Comparison of ENCODE assay signal across 8 cellular contexts in the genomic region with DNA sequence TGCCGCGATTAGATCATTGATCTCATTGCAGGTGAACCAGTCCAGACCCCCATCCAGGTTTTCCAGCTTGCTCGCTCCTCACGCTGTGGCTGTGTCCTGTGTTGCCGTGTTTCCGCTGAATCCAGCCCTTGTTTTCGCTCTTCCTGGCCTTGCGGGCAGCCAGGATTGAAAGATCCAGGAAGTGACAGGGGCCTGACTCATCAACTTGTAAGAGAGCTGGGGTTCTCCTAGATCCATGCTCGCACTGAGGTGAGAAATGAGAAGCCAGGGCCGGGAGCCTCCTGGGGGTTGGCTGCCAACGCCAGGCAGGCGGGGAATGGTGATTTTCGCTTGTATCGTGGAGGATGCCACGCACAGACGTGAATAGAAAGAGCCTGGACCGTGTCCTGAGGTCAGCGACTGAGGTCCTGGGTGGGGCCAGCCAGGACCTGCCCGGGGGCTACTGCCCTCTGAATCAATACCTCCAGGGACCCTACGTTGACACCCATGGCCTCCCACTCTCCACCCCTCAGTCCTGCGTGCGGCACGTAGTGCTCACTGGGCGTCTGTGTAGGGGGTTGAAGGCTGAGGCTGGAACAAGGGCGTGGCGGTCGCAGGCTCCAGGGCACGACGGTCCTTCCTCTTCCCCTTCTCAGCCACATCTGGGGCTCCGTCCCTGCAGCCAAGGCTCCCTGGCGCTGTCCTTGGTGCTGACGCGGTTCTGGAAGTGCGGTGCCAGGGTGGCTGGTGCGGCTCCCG. TPM values are rescaled to one million over a fixed set of nuclear protein-coding genes. Genes with fewer than 3 reads are reported as not detected.
DNase-seq lines count a peak whose midpoint lies in the region; ATAC-seq, FAIRE-seq and TF ChIP-seq lines count a peak whose summit lies in the region.

No MANE protein-coding gene starts in this region.

- H3K4me3 Mint-ChIP-seq in activated CD4-positive, alpha-beta memory T cell treated with anti-CD3 and anti-CD28 coated beads for 36 hours = no peak overlapping the region

- H3K27me3 Mint-ChIP-seq in activated CD4-positive, alpha-beta memory T cell treated with anti-CD3 and anti-CD28 coated beads for 36 hours = peaks cover 20% of the 10 kb centered on the region

- H3K4me1 ChIP-seq in HAP-1 = peaks cover 9% of the 10 kb centered on the region
- peaks cover 0 to 6% (median 2%) of the 10 kb centered on the region in 4 experiments; a peak in 1 of 7 replicates for H3K4me1 ChIP-seq in H1 (replicated peaks in 1 of 4; ENCODE audit: control insufficient read depth in 3 of 4, insufficient read depth in 4 of 4, low read length in 3 of 4)
- H3K4me1 ChIP-seq in lower lobe of right lung = peaks cover 11% of the 10 kb centered on the region

- H3K18ac ChIP-seq in H1 (ENCODE audit: extremely low read depth, low read length) = peak overlapping the region; percentile 85

- TF ChIP-seq CTCF in AG04450 (IDR thresholded peaks at IDR 0.05; ENCODE audit: low read depth, low read length) (peak; percentile 24), H1 (IDR thresholded peaks at IDR 0.05; ENCODE audit: control extremely low read depth in 1 of 3, insufficient read depth in 1 of 3, low read depth in 1 of 3, low read length in 3 of 3) (no peak), lower lobe of right lung (IDR thresholded peaks at IDR 0.05) (no peak)

- peak; percentile 83 to 92 for ATAC-seq in lower lobe of right lung
- no peak for ATAC-seq in HG02623 (IDR thresholded peaks at IDR 0.05; ENCODE audit: unreplicated experiment)

- in situ Hi-C loops in HAP-1 (cut with MboI; ENCODE audit: low sequenced_read_pairs) = loop anchor here (10.0 kb wide), 1 partner anchor 198 kb away; no protein-coding TSS in a partner anchor

- H3K9ac ChIP-seq in H1 (replicated peaks in 1 of 4; ENCODE audit: extremely low read depth in 1 of 4, low read depth in 3 of 4, low read length in 3 of 4) = peak overlapping the region in 3 of 4 experiments; percentile 15 to 33 (median 26); a peak in 2 of 7 replicates

- H3K4me3 ChIP-seq in AG04450 (ENCODE audit: low read depth, low read length) = peak overlapping the region; percentile 62
- H3K4me3 ChIP-seq in HAP-1 = peak overlapping the region; percentile 50
- peak overlapping the region; percentile 56 to 83 (median 74) for H3K4me3 ChIP-seq in H1 (ENCODE audit: extremely low read depth in 1 of 4, insufficient read depth in 2 of 4, low read depth in 3 of 4, low read length in 4 of 4)
- peak overlapping the region; percentile 52 for H3K4me3 ChIP-seq in lower lobe of right lung

- no peak overlapping the region for H2AK5ac ChIP-seq in H1 (ENCODE audit: low read depth, low read length)

- no peak overlapping the region for H3K27ac Mint-ChIP-seq in activated CD4-positive, alpha-beta memory T cell treated with anti-CD3 and anti-CD28 coated beads for 36 hours

- no peak overlapping the region for H3K14ac ChIP-seq in H1 (ENCODE audit: insufficient read length)

- FAIRE-seq in H1 (lab: Jason Lieb, UNC) = peak; percentile 58

- no peak overlapping the region for H4K5ac ChIP-seq in H1 (ENCODE audit: insufficient read length, low read depth, low read length)

- peak overlapping the region; percentile 78 for H2BK12ac ChIP-seq in H1 (ENCODE audit: low read depth, low read length)

- no peak overlapping the region for H3K23ac ChIP-seq in H1 (ENCODE audit: insufficient read length)

- peak; percentile 97 for DNase-seq in AG04450 (ENCODE audit: low read depth, low spot score)
- DNase-seq in HAP-1 (ENCODE audit: low spot score in 2 of 2) = peak; percentile 75 to 94
- DNase-seq in NCI-H510A (lab: John Stamatoyannopoulos, UW) = peak; percentile 94
- DNase-seq in activated CD4-positive, alpha-beta memory T cell treated with anti-CD3 and anti-CD28 coated beads for 36 hours = peak; percentile 76
- DNase-seq in H1 (ENCODE audit: low read depth in 1 of 2, low spot score in 2 of 2) = peak; percentile 84 to 96
- peak; percentile 78 for DNase-seq in lower lobe of right lung
- peak; percentile 51 to 55 for DNase-seq in stimulated activated CD4-positive, alpha-beta T cell treated with anti-CD3 and anti-CD28 coated beads, Interleukin-4, amount 100 ng/mL, for 48 hours (ENCODE audit: low read depth in 2 of 2)

- peaks cover 14% of the 10 kb centered on the region for H3K36me3 Mint-ChIP-seq in activated CD4-positive, alpha-beta memory T cell treated with anti-CD3 and anti-CD28 coated beads for 36 hours

- H3K4me2 ChIP-seq in H1 (ENCODE audit: insufficient read depth in 1 of 2, low read depth in 2 of 2, low read length in 2 of 2) = peak overlapping the region; percentile 69 to 94

- peaks cover 5% of the 10 kb centered on the region; the same call in 1 of the 2 replicates for H3K23me2 ChIP-seq in H1 (ENCODE audit: low read depth, low read length)

- peak; percentile 24 to 37; a peak in 2 of 4 replicates for TF ChIP-seq RAD21 in H1 (IDR thresholded peaks at IDR 0.05 in 1 of 2, conservative IDR thresholded peaks at IDR 0.05 in 1 of 2; ENCODE audit: low read depth in 2 of 2, low read length in 2 of 2)

- H2BK120ac ChIP-seq in H1 (replicated peaks; ENCODE audit: low read depth, low read length) = no peak overlapping the region

- intact Hi-C loops in activated CD4-positive, alpha-beta memory T cell treated with anti-CD3 and anti-CD28 coated beads for 36 hours (cut with micrococcal nuclease) = loop anchor here (2.0 kb wide), 1 partner anchor 42 kb away; a partner anchor contains a TSS
- intact Hi-C loops in lower lobe of right lung (cut with DNase I) = no loop called here

- TF ChIP-seq POLR2A in H1 (IDR thresholded peaks at IDR 0.05; ENCODE audit: control extremely low read depth in 1 of 2, low read depth in 2 of 2, low read length in 2 of 2) = peak in 1 of 2 experiments; percentile 51; a peak in 1 of 3 replicates

- no peak overlapping the region; the same call in 1 of the 2 replicates for H2AFZ ChIP-seq in H1 (ENCODE audit: low read length)

- 0 out of 2 replicates have a peak overlapping the region, but pooled peaks have one; percentile 84 for H2BK15ac ChIP-seq in H1 (ENCODE audit: low read length)

- WGBS in H1 (ENCODE audit: extremely low coverage in 1 of 2, insufficient coverage in 1 of 2, insufficient read length in 1 of 2, insufficient replicate concordance in 2 of 2, low coverage in 1 of 2, low lambda C conversion rate in 2 of 2, missing lambda C conversion rate in 1 of 2), 2 experiments = 9% methylated on average over 35 of the region's 36 CpGs; no CpG with 5 or more reads in 1 of the 2 experiments

- CTCF ChIA-PET in AG04450 (lab: Charles Lee) = no interaction called here
- CTCF ChIA-PET in activated CD4-positive, alpha-beta memory T cell treated with anti-CD3 and anti-CD28 coated beads for 36 hours (lab: Charles Lee) = interaction anchor here (0.6 to 0.7 kb wide), 2 partner anchors 13 to 509 kb away, joined by 3 read pairs; no protein-coding TSS in a partner anchor
- CTCF ChIA-PET in H1 (lab: Charles Lee; ENCODE audit: partially characterized antibody) = interaction anchor here (0.6 to 1.0 kb wide), 4 partner anchors 12 to 73 kb away, joined by 3 read pairs; no protein-coding TSS in a partner anchor

- POLR2A ChIA-PET in AG04450 (lab: Yijun Ruan, JAX) = interaction anchor here (1.0 to 1.3 kb wide), 3 partner anchors 27 to 191 kb away, joined by 3 to 26 read pairs (median 6); a partner anchor contains a TSS
- POLR2A ChIA-PET in activated CD4-positive, alpha-beta memory T cell treated with anti-CD3 and anti-CD28 coated beads for 36 hours (lab: Charles Lee) = interaction anchor here (0.6 kb wide), 1 partner anchor 43 kb away, joined by 4 read pairs; no protein-coding TSS in a partner anchor
- POLR2A ChIA-PET in H1 (lab: Charles Lee; ENCODE audit: partially characterized antibody) = interaction anchor here (1.0 to 3.0 kb wide), 8 partner anchors 10 to 383 kb away, joined by 3 to 16 read pairs (median 4); a partner anchor contains a TSS

- no peaks in the 10 kb centered on the region for H3K27me3 ChIP-seq in AG04450 (ENCODE audit: control insufficient read depth, insufficient read depth, low read length)
- H3K27me3 ChIP-seq in HAP-1 (ENCODE audit: low read depth) = no peaks in the 10 kb centered on the region
- no peaks in the 10 kb centered on the region for H3K27me3 ChIP-seq in H1 (replicated peaks in 1 of 4; ENCODE audit: control insufficient read depth in 3 of 4, extremely low read depth in 1 of 4, insufficient read depth in 3 of 4, low read length in 3 of 4)
- peaks cover 7% of the 10 kb centered on the region for H3K27me3 ChIP-seq in lower lobe of right lung (ENCODE audit: low read depth)

- no peak overlapping the region for H3K56ac ChIP-seq in H1 (replicated peaks; ENCODE audit: insufficient read length, low read depth, low read length)

- no peaks in the 10 kb centered on the region for H3K79me1 ChIP-seq in H1 (ENCODE audit: low read depth, low read length)

- H2BK20ac ChIP-seq in H1 (ENCODE audit: low read length) = no peak overlapping the region

- no peaks in the 10 kb centered on the region for H4K20me1 ChIP-seq in H1 (replicated peaks in 1 of 2; ENCODE audit: control insufficient read depth in 1 of 2, insufficient read depth in 2 of 2, low read length in 2 of 2)

- H4K91ac ChIP-seq in H1 (replicated peaks; ENCODE audit: insufficient read length, low read length) = no peak overlapping the region

- H3K79me2 ChIP-seq in H1 (ENCODE audit: control insufficient read depth in 1 of 2, insufficient read depth in 2 of 2, low read length in 2 of 2) = no peaks in the 10 kb centered on the region

- TF ChIP-seq EP300 in H1 (IDR thresholded peaks at IDR 0.05; ENCODE audit: borderline replicate concordance in 1 of 2, low read depth in 2 of 2, low read length in 2 of 2) = peak in 1 of 2 experiments; percentile 86; a peak in 2 of 3 replicates

- H3K9me3 ChIP-seq in AG04450 (ENCODE audit: control insufficient read depth, insufficient read depth, low read length) (peaks cover 22% of the 10 kb centered on the region), HAP-1 (no peaks in the 10 kb centered on the region), H1 (ENCODE audit: insufficient read depth in 2 of 2, low read depth in 1 of 2, low read length in 1 of 2) (peaks cover 19 to 21% of the 10 kb centered on the region in 2 experiments), lower lobe of right lung (no peaks in the 10 kb centered on the region)

- H3K27ac ChIP-seq in AG04450 (ENCODE audit: low read depth, low read length) = peak overlapping the region; percentile 89
- no peak overlapping the region for H3K27ac ChIP-seq in H1 (ENCODE audit: low read depth, low read length)
- peak overlapping the region; percentile 68 for H3K27ac ChIP-seq in lower lobe of right lung

- peaks cover 18% of the 10 kb centered on the region for H3K9me3 Mint-ChIP-seq in activated CD4-positive, alpha-beta memory T cell treated with anti-CD3 and anti-CD28 coated beads for 36 hours

- H3K36me3 ChIP-seq in HAP-1 (replicated peaks) = no peaks in the 10 kb centered on the region
- H3K36me3 ChIP-seq in H1 (ENCODE audit: control insufficient read depth in 2 of 4, insufficient read depth in 4 of 4, low read length in 3 of 4) = no peaks in the 10 kb centered on the region
- no peaks in the 10 kb centered on the region for H3K36me3 ChIP-seq in lower lobe of right lung

- H2BK5ac ChIP-seq in H1 (ENCODE audit: low read depth, low read length) = peak overlapping the region; percentile 79

- H3K4ac ChIP-seq in H1 (replicated peaks; ENCODE audit: insufficient read length, low read depth, low read length) = no peak overlapping the region

- H3K4me1 Mint-ChIP-seq in activated CD4-positive, alpha-beta memory T cell treated with anti-CD3 and anti-CD28 coated beads for 36 hours (ENCODE audit: low read depth) = peaks cover 11% of the 10 kb centered on the region

- H4K8ac ChIP-seq in H1 (ENCODE audit: extremely low read depth, insufficient read depth, low read length) = peak overlapping the region; percentile 73; the same call in 1 of the 2 replicates

RNA-seq across cellular contexts. Expression of a gene that starts 7.3 kb away (rescaled TPM):
- polyA plus RNA-seq in AG04450 (2011; rRNA removed) (1.3 and 1.9 TPM in 2 replicates), H1 (2011; rRNA removed) (0.39 and 1.1 TPM in 2 replicates)
- 4.1 and 5.3 TPM in 2 replicates for polyA minus RNA-seq in AG04450 (2011; rRNA and poly(A)+ RNA removed)
- not detected for total RNA-seq in activated CD4-positive, alpha-beta memory T cell treated with anti-CD3 and anti-CD28 coated beads for 36 hours
- 0.21 and 0.30 TPM in 2 replicates for total RNA-seq in H1 (2021; fragmentation: NEBNext Ultra II Directional; extraction: Animal tissue kit (Norgen Biotek cat#: 25700))
- 0.34 TPM for polyA plus RNA-seq in H1 (2011; cell fraction: cytosol; rRNA removed)
- 1.3 TPM for polyA plus RNA-seq in H1 (2011; cell fraction: nucleus; rRNA removed)
- polyA plus RNA-seq in H1 (2012, experiment 1 of 2) = 0.19 to 0.57 TPM (median 0.32 TPM) in 4 replicates
- polyA plus RNA-seq in H1 (2012, experiment 2 of 2) = 0.31 TPM
- 0.75 TPM for polyA plus RNA-seq in H1 (2013, experiment 1 of 2)
- 0.98 TPM for polyA plus RNA-seq in H1 (2013, experiment 2 of 2)
- polyA minus RNA-seq in H1 (2011; rRNA and poly(A)+ RNA removed) = 1.6 TPM in 2 replicates
- 0.51 TPM for polyA minus RNA-seq in H1 (2011; cell fraction: cytosol; rRNA and poly(A)+ RNA removed)
- 1.3 TPM for polyA minus RNA-seq in H1 (2011; cell fraction: nucleus; rRNA and poly(A)+ RNA removed)
- total RNA-seq in lower lobe of right lung = 0.30 TPM

RNA-seq across cellular contexts. Expression of a gene that starts 11.9 kb away (rescaled TPM):
- polyA plus RNA-seq in AG04450 (2011; rRNA removed) (0.87 and 1.2 TPM in 2 replicates), H1 (2011; rRNA removed) (2.9 and 4.2 TPM in 2 replicates)
- 0.83 and 1.1 TPM in 2 replicates for polyA minus RNA-seq in AG04450 (2011; rRNA and poly(A)+ RNA removed)
- 1 to 10 TPM; 4.8 to 6.5 TPM for total RNA-seq in activated CD4-positive, alpha-beta memory T cell treated with anti-CD3 and anti-CD28 coated beads for 36 hours
- 2.0 and 2.1 TPM in 2 replicates for total RNA-seq in H1 (2021; fragmentation: NEBNext Ultra II Directional; extraction: Animal tissue kit (Norgen Biotek cat#: 25700))
- 1.6 TPM for polyA plus RNA-seq in H1 (2011; cell fraction: cytosol; rRNA removed)
- 11.9 TPM for polyA plus RNA-seq in H1 (2011; cell fraction: nucleus; rRNA removed)
- polyA plus RNA-seq in H1 (2012, experiment 1 of 2) = 0.81 to 2.9 TPM (median 2.6 TPM) in 4 replicates
- 2.2 TPM for polyA plus RNA-seq in H1 (2012, experiment 2 of 2)
- 2.2 TPM for polyA plus RNA-seq in H1 (2013, experiment 1 of 2)
- 1.9 TPM for polyA plus RNA-seq in H1 (2013, experiment 2 of 2)
- polyA minus RNA-seq in H1 (2011; rRNA and poly(A)+ RNA removed) = 0.63 and 1.7 TPM in 2 replicates
- polyA minus RNA-seq in H1 (2011; cell fraction: cytosol; rRNA and poly(A)+ RNA removed) = not detected
- polyA minus RNA-seq in H1 (2011; cell fraction: nucleus; rRNA and poly(A)+ RNA removed) = 4.3 TPM
- 4.8 TPM for total RNA-seq in lower lobe of right lung

RNA-seq across cellular contexts. Expression of a gene that starts 36.5 kb away (rescaled TPM):
- polyA plus RNA-seq in AG04450 (2011; rRNA removed) = 0.06 and 0.15 TPM in 2 replicates
- 0.41 TPM in 1 of 2 replicates, not detected in the other for polyA minus RNA-seq in AG04450 (2011; rRNA and poly(A)+ RNA removed)
- total RNA-seq in activated CD4-positive, alpha-beta memory T cell treated with anti-CD3 and anti-CD28 coated beads for 36 hours = under 1 TPM in 1 of 2 experiments, not detected in 1; 0.22 TPM
- 0.35 and 0.99 TPM in 2 replicates for total RNA-seq in H1 (2021; fragmentation: NEBNext Ultra II Directional; extraction: Animal tissue kit (Norgen Biotek cat#: 25700))
- polyA plus RNA-seq in H1 (2011; rRNA removed) = 0.67 and 1.6 TPM in 2 replicates
- polyA plus RNA-seq in H1 (2011; cell fraction: cytosol; rRNA removed) = 0.67 TPM
- polyA plus RNA-seq in H1 (2011; cell fraction: nucleus; rRNA removed) = 1.2 TPM
- 2.0 to 6.0 TPM (median 2.1 TPM) in 4 replicates for polyA plus RNA-seq in H1 (2012, experiment 1 of 2)
- polyA plus RNA-seq in H1 (2012, experiment 2 of 2) = 4.8 TPM
- polyA plus RNA-seq in H1 (2013, experiment 1 of 2) = 1.6 TPM
- 2.3 TPM for polyA plus RNA-seq in H1 (2013, experiment 2 of 2)
- polyA minus RNA-seq in H1 (2011; rRNA and poly(A)+ RNA removed) = 0.38 and 0.73 TPM in 2 replicates
- polyA minus RNA-seq in H1 (2011; cell fraction: cytosol; rRNA and poly(A)+ RNA removed) = 1.2 TPM
- 0.80 TPM for polyA minus RNA-seq in H1 (2011; cell fraction: nucleus; rRNA and poly(A)+ RNA removed)
- total RNA-seq in lower lobe of right lung = not detected

RNA-seq across cellular contexts. Expression of a gene that starts 42.2 kb away (rescaled TPM):
- polyA plus RNA-seq in AG04450 (2011; rRNA removed) = 24.5 and 30.1 TPM in 2 replicates
- 43.4 and 48.2 TPM in 2 replicates for polyA minus RNA-seq in AG04450 (2011; rRNA and poly(A)+ RNA removed)
- 100 to 1,000 TPM; 180 to 200 TPM for total RNA-seq in activated CD4-positive, alpha-beta memory T cell treated with anti-CD3 and anti-CD28 coated beads for 36 hours
- total RNA-seq in H1 (2021; fragmentation: NEBNext Ultra II Directional; extraction: Animal tissue kit (Norgen Biotek cat#: 25700)) = 74.4 and 75.6 TPM in 2 replicates
- 36.4 and 52.5 TPM in 2 replicates for polyA plus RNA-seq in H1 (2011; rRNA removed)
- polyA plus RNA-seq in H1 (2011; cell fraction: cytosol; rRNA removed) = 44.1 TPM
- polyA plus RNA-seq in H1 (2011; cell fraction: nucleus; rRNA removed) = 72.3 TPM
- 38.2 to 56.4 TPM (median 52.6 TPM) in 4 replicates for polyA plus RNA-seq in H1 (2012, experiment 1 of 2)
- 46.1 TPM for polyA plus RNA-seq in H1 (2012, experiment 2 of 2)
- polyA plus RNA-seq in H1 (2013, experiment 1 of 2) = 34.4 TPM
- 33.2 TPM for polyA plus RNA-seq in H1 (2013, experiment 2 of 2)
- 55.1 and 73.5 TPM in 2 replicates for polyA minus RNA-seq in H1 (2011; rRNA and poly(A)+ RNA removed)
- polyA minus RNA-seq in H1 (2011; cell fraction: cytosol; rRNA and poly(A)+ RNA removed) = 62.7 TPM
- polyA minus RNA-seq in H1 (2011; cell fraction: nucleus; rRNA and poly(A)+ RNA removed) = 41.3 TPM
- total RNA-seq in lower lobe of right lung = 69.1 TPM

RNA-seq across cellular contexts. Expression of a gene that starts 50.2 kb away (rescaled TPM):
- polyA plus RNA-seq in AG04450 (2011; rRNA removed) (0.21 TPM in 1 of 2 replicates, not detected in the other), H1 (2011; rRNA removed) (8.0 and 13.8 TPM in 2 replicates)
- 0.32 TPM in 1 of 2 replicates, not detected in the other for polyA minus RNA-seq in AG04450 (2011; rRNA and poly(A)+ RNA removed)
- not detected for total RNA-seq in activated CD4-positive, alpha-beta memory T cell treated with anti-CD3 and anti-CD28 coated beads for 36 hours
- 5.4 and 5.7 TPM in 2 replicates for total RNA-seq in H1 (2021; fragmentation: NEBNext Ultra II Directional; extraction: Animal tissue kit (Norgen Biotek cat#: 25700))
- 7.2 TPM for polyA plus RNA-seq in H1 (2011; cell fraction: cytosol; rRNA removed)
- 15.2 TPM for polyA plus RNA-seq in H1 (2011; cell fraction: nucleus; rRNA removed)
- polyA plus RNA-seq in H1 (2012, experiment 1 of 2) = 4.0 to 6.8 TPM (median 5.7 TPM) in 4 replicates
- polyA plus RNA-seq in H1 (2012, experiment 2 of 2) = 6.5 TPM
- polyA plus RNA-seq in H1 (2013, experiment 1 of 2) = 7.0 TPM
- 6.6 TPM for polyA plus RNA-seq in H1 (2013, experiment 2 of 2)
- 1.5 and 1.9 TPM in 2 replicates for polyA minus RNA-seq in H1 (2011; rRNA and poly(A)+ RNA removed)
- polyA minus RNA-seq in H1 (2011; cell fraction: cytosol; rRNA and poly(A)+ RNA removed) = 3.4 TPM
- 1.8 TPM for polyA minus RNA-seq in H1 (2011; cell fraction: nucleus; rRNA and poly(A)+ RNA removed)
- total RNA-seq in lower lobe of right lung = 12.8 TPM
